ENCODE assay signal across 1 cellular context in the genomic region with DNA sequence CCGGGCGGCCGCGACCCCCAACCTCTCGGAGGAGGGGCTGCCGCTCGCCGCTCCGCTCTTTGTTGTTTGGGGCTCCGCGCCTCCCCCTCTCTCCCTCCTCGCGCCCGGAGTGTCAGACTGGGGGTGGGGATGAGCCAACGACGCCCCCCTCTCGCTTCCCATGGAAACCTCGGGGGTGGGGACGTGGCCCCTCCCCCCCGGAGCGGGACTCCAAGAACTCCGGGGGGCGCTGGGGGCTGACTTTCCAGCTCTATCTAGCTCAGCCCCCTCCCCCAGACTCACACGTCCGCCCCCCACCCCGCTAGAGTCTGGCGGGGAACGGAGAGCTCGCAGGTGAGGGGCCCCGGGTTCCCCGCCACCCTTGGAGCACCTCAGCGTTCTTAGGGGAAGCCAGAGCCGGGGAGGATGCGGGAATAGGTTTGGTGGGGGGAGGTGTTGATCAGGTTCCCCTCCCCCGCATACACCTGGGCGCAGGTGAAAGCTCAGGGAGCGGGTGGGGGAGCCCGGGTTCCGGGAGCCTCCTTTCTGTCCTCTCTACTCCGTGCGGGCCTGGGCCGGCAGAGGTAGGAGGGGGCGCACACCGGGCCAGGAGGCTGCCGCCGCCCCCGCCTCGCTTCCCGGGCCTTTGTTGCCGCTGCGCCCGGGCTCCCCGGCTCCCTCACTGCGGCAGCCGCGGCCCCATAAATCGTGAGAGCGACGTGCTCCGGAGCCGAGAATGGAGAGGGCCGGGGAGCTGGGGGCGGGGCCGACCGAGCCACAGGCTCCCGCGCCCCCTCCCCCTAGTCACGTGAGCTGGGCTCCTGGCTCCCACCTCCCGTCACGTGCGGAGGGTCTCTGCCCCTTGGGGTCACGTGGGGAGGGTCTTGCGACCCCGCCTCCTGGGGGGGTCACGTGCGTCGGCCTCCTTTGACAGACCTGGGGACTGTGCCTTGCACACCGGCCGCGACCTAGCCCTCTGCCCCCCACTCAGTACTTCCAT.
A peak's percentile ranks its signal among the peaks of the same experiment; 100 is the strongest.
TF ChIP-seq lines count a peak whose summit lies in the region.

No MANE protein-coding gene starts in this region.

TF ChIP-seq in endothelial cell of umbilical vein, 7 proteins besides CTCF, POLR2A, EP300 and RAD21:
- no peak for TF ChIP-seq GATA2 (IDR thresholded peaks at IDR 0.05; ENCODE audit: insufficient read depth, insufficient read length, low read depth, low read length)
- TF ChIP-seq, protein P1, sequence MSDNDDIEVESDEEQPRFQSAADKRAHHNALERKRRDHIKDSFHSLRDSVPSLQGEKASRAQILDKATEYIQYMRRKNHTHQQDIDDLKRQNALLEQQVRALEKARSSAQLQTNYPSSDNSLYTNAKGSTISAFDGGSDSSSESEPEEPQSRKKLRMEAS (IDR thresholded peaks at IDR 0.05; ENCODE audit: insufficient read depth, insufficient read length): peak; percentile 41
- TF ChIP-seq EZH2 (IDR thresholded peaks at IDR 0.05; ENCODE audit: borderline replicate concordance, low read depth, low read length, severe bottlenecking): peak; percentile 4
